In genomic region chr9:12819436-12820185, GRCh38 we compare ENCODE assay signal across 8 cellular contexts. TPM values are rescaled to one million over a fixed set of nuclear protein-coding genes. Genes with fewer than 3 reads are reported as not detected.
DNase-seq lines count a peak whose midpoint lies in the region; ATAC-seq, FAIRE-seq and TF ChIP-seq lines count a peak whose summit lies in the region.

No MANE protein-coding gene starts in this region.

- TF ChIP-seq CTCF in AG10803 (conservative IDR thresholded peaks at IDR 0.05; ENCODE audit: low read length) (peak; percentile 40), foreskin keratinocyte (conservative IDR thresholded peaks at IDR 0.05) (peak; percentile 60)

- H3K9ac ChIP-seq in NT2/D1 (ENCODE audit: insufficient read length, low read depth): no peak overlapping the region

- H3K36me3 ChIP-seq in NT2/D1 (ENCODE audit: insufficient read depth, insufficient read length, low read length): no peaks in the 10 kb centered on the region

- H3K4me3 ChIP-seq in AG10803 (ENCODE audit: low read length): no peak overlapping the region
- H3K4me3 ChIP-seq in NT2/D1 (ENCODE audit: insufficient read length, low read depth): no peak overlapping the region

- H3K27ac ChIP-seq in foreskin keratinocyte: peak overlapping the region; percentile 99

- H3K4me1 ChIP-seq in NT2/D1 (ENCODE audit: insufficient read depth, insufficient read length) (no peaks in the 10 kb centered on the region), foreskin keratinocyte (peaks cover 13% of the 10 kb centered on the region)

- ATAC-seq in GM21447 (IDR thresholded peaks at IDR 0.05; ENCODE audit: unreplicated experiment) (peak; percentile 51), foreskin keratinocyte (peak; percentile 29), GM18867 (IDR thresholded peaks at IDR 0.05; ENCODE audit: unreplicated experiment) (no peak)

- DNase-seq in AG10803 (ENCODE audit: low read depth) (peak; percentile 52), NT2/D1 (ENCODE audit: low read depth, low spot score) (peak; percentile 6), foreskin keratinocyte (no peak), ureter (ENCODE audit: low spot score) (no peak), RCC 7860 (ENCODE audit: low spot score) (no peak), NCI-H187 (lab: John Stamatoyannopoulos, UW) (no peak)

- no peaks in the 10 kb centered on the region for H3K9me3 ChIP-seq in NT2/D1 (ENCODE audit: insufficient read depth, low read length)

- FAIRE-seq in RCC 7860 (lab: Jason Lieb, UNC): no peak

- H3K27me3 ChIP-seq in NT2/D1 (ENCODE audit: insufficient read depth, insufficient read length) (no peaks in the 10 kb centered on the region), foreskin keratinocyte (no peaks in the 10 kb centered on the region)

RNA-seq across cellular contexts. Expression of gene LURAP1L, which starts 44.8 kb away (rescaled TPM):
- total RNA-seq in foreskin keratinocyte: 3.6 TPM in 2 replicates
- polyA plus RNA-seq in foreskin keratinocyte: 2.4 and 2.7 TPM in 2 replicates
- 6.6 TPM for total RNA-seq in ureter

Comparison
In these comparisons a context has a peak if more than half of its experiments do, and no peak if none do; other contexts are left out.
1. DNase-seq: peak in AG10803 (single experiment) and NT2/D1 (single experiment); none in foreskin keratinocyte (0 of 2), ureter (single experiment), RCC 7860 (single experiment) and NCI-H187 (0 of 2).